Comparison of ENCODE assay signal across 27 cellular contexts in the genomic region with DNA sequence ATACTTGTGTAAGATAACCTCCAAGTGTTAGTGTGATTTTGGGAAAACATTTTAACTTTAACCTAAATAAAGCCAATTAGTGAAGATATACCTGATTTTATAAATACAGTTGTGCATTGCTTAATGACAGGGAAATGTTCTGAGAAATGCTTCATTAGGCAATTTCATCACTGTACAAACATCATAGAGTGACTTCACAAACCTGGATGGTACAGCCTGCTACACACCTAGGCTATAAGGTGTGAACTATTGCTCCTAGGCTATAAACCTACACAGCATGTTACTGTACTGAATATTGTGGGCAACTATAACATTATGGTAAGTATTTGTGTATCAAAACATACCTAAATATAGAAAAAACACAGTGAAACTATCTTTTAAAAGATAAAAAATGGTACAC.
"Had no signal": no experiment of that assay in that cellular context is flagged by ENCODE, and none has a peak within 500 bp of the region (broad histone marks: within the 10 kb centered on the region; RNA-seq: fewer than 3 reads in every experiment).

No MANE protein-coding gene starts in this region.

- H3K9me3 ChIP-seq: ascending aorta, lower lobe of right lung, psoas muscle, right atrium auricular region, stomach, thyroid gland, upper lobe of left lung had no signal

- H3K27ac ChIP-seq: ascending aorta, lower lobe of right lung, neural progenitor cell, parathyroid adenoma, psoas muscle, right atrium auricular region, stomach, thyroid gland, upper lobe of left lung had no signal

- DNase-seq: activated CD4-positive, alpha-beta T cell treated with anti-CD3 and anti-CD28 coated beads for 4 hours; activated CD4-positive, alpha-beta T cell treated with anti-CD3 and anti-CD28 coated beads, Interleukin-2, amount 50 U/mL, for 4 hours; activated CD4-positive, CD25-positive, alpha-beta regulatory T cell; activated CD8-positive, alpha-beta memory T cell treated with anti-CD3 and anti-CD28 coated beads for 24 hours; activated effector memory CD4-positive, alpha-beta T cell treated with Interleukin-2 at 50 U/mL for 16 hours; activated naive CD4-positive, alpha-beta T cell treated with Interleukin-2 at 50 U/mL for 16 hours; cortex of kidney; effector memory CD8-positive, alpha-beta T cell; kidney; lower lobe of right lung; mesenchymal stem cell; natural killer cell; occipital lobe; psoas muscle; stimulated activated CD4-positive, alpha-beta T cell treated with anti-CD3 and anti-CD28 coated beads, Interleukin-1b, Interleukin-23, amount 100 ng/mL, for 48 hours; stimulated activated CD4-positive, alpha-beta T cell treated with anti-CD3 and anti-CD28 coated beads, Interleukin-4, amount 100 ng/mL, for 4 hours; stimulated activated CD8-positive, alpha-beta memory T cell treated with anti-CD3 and anti-CD28 coated beads, Interleukin-4, amount 100 ng/mL, for 48 hours; stomach; thyroid gland; upper lobe of left lung had no signal

- H3K36me3 ChIP-seq: ascending aorta, lower lobe of right lung, neural progenitor cell, right atrium auricular region, stomach, thyroid gland, upper lobe of left lung had no signal

- H3K4me3 ChIP-seq: ascending aorta, lower lobe of right lung, neural progenitor cell, psoas muscle, right atrium auricular region, smooth muscle cell, stomach, thyroid gland, upper lobe of left lung had no signal

- ATAC-seq: effector memory CD8-positive, alpha-beta T cell; left lobe of liver; lower lobe of right lung; natural killer cell; psoas muscle; stimulated activated memory B cell treated with anti-CD40 and anti-IgM and Interleukin-4, amounts not matched to agents 10 μg/mL and 1 μg/mL and 100 μg/mL, for 72 hours had no signal

- H3K4me2 ChIP-seq: neural progenitor cell, smooth muscle cell had no signal

- H3K4me1 ChIP-seq: parathyroid adenoma, psoas muscle, stomach had no signal

- H3K79me2 ChIP-seq: parathyroid adenoma had no signal

- H2AFZ ChIP-seq: neural progenitor cell, parathyroid adenoma had no signal
